ENCODE assay signal across 27 cellular contexts in genomic region chr13:30019648-30020626, GRCh38.
DNase-seq lines count a peak whose midpoint lies in the region; ATAC-seq and TF ChIP-seq lines count a peak whose summit lies in the region.
"Had no signal": no experiment of that assay in that cellular context is flagged by ENCODE, and none has a peak within 500 bp of the region (broad histone marks: within the 10 kb centered on the region; RNA-seq: fewer than 3 reads in every experiment).

No MANE protein-coding gene starts in this region.

- H3K56ac ChIP-seq in H9 (ENCODE audit: insufficient read length, low read depth, low read length): no peak overlapping the region

- H2BK12ac ChIP-seq in H9 (ENCODE audit: insufficient read length, low read depth, low read length) (no peak overlapping the region), trophoblast cell (ENCODE audit: low read length) (peak overlapping the region; percentile 15)

- H4K8ac ChIP-seq in H9 (replicated peaks; ENCODE audit: insufficient read length, low read depth, low read length) (no peak overlapping the region), trophoblast cell (ENCODE audit: low read depth, low read length) (peak overlapping the region; percentile 9)

- no peaks in the 10 kb centered on the region for H3K79me2 ChIP-seq in H9 (ENCODE audit: insufficient read depth, low read length)
- peaks cover 5% of the 10 kb centered on the region for H3K79me2 ChIP-seq in trophoblast cell (ENCODE audit: control insufficient read depth, insufficient read depth, low read length, poor library complexity)
- H3K79me2 ChIP-seq: hepatocyte had no signal

- no peak overlapping the region for H2AK5ac ChIP-seq in H9 (ENCODE audit: insufficient read length, low read length)
- peak overlapping the region; percentile 52 for H2AK5ac ChIP-seq in trophoblast cell (ENCODE audit: low read length)

- no peak overlapping the region for H4K5ac ChIP-seq in H9 (ENCODE audit: insufficient read length, low read depth, low read length)

- no peak overlapping the region for H2BK15ac ChIP-seq in H9 (ENCODE audit: low read depth, low read length)

- H3K4me2 ChIP-seq in H9 (ENCODE audit: insufficient read depth, insufficient read length, low read length) (peak overlapping the region; percentile 12), trophoblast cell (ENCODE audit: low read length) (no peak overlapping the region)
- H3K4me2 ChIP-seq: hepatocyte had no signal

- POLR2A ChIA-PET in WTC11 (lab: Charles Lee): no interaction called here

- peaks cover 0 to 3% (median 0%) of the 10 kb centered on the region in 3 experiments; a peak in 3 of 7 replicates for H3K36me3 Mint-ChIP-seq in H9 (ENCODE audit: insufficient read depth in 1 of 3, low read depth in 3 of 3)
- H3K36me3 Mint-ChIP-seq in WTC11: peaks cover 2% of the 10 kb centered on the region; the same call in 1 of the 2 replicates
- H3K36me3 Mint-ChIP-seq: activated naive CD4-positive, alpha-beta T cell treated with anti-CD3 and anti-CD28 coated beads, Interleukin-2, amount 10 ng/mL, durations not matched to agents 7 days and 5 days; CD14-positive monocyte; memory B cell; naive thymus-derived CD8-positive, alpha-beta T cell; stimulated activated effector memory CD8-positive, alpha-beta T cell treated with anti-CD3 and anti-CD28 coated beads, Interleukin-12 subunit alpha, Interleukin-12 subunit beta, amount 100 ng/mL, for 72 hours; T-cell had no signal

- H4K20me1 ChIP-seq in H9 (ENCODE audit: control insufficient read depth, insufficient read depth, insufficient read length): no peaks in the 10 kb centered on the region

- no peak overlapping the region for H3K4me3 ChIP-seq in trophoblast cell (ENCODE audit: low read depth, low read length)
- H3K4me3 ChIP-seq: dorsolateral prefrontal cortex, hepatocyte, suprapubic skin had no signal

- CTCF ChIA-PET in WTC11 (lab: Charles Lee): interaction anchor here (1.1 to 5.2 kb wide), 4 partner anchors 16 to 249 kb away, joined by 3 to 33 read pairs (median 4); no protein-coding TSS in a partner anchor

- H3K4me3 Mint-ChIP-seq in H9 (no peak overlapping the region), WTC11 (no peak overlapping the region)
- H3K4me3 Mint-ChIP-seq: activated naive CD4-positive, alpha-beta T cell treated with anti-CD3 and anti-CD28 coated beads, Interleukin-2, amount 10 ng/mL, durations not matched to agents 7 days and 5 days; activated T-cell treated with anti-CD3 and anti-CD28 coated beads, Interleukin-2, amount 50 U/mL, for 72 hours; CD14-positive monocyte; memory B cell; naive thymus-derived CD8-positive, alpha-beta T cell; stimulated activated effector memory CD8-positive, alpha-beta T cell treated with anti-CD3 and anti-CD28 coated beads, Interleukin-12 subunit alpha, Interleukin-12 subunit beta, amount 100 ng/mL, for 72 hours; T-cell had no signal

- no peak overlapping the region for H3K9ac ChIP-seq in H9 (ENCODE audit: extremely low read depth, insufficient read length, low read length)
- H3K9ac ChIP-seq in trophoblast cell (ENCODE audit: low read length): no peak overlapping the region

- H3K27ac ChIP-seq in H9 (ENCODE audit: insufficient read length, low read depth, low read length): no peak overlapping the region
- H3K27ac ChIP-seq in trophoblast cell (ENCODE audit: low read depth, low read length): peak overlapping the region; percentile 20
- H3K27ac ChIP-seq: dorsolateral prefrontal cortex, epithelial cell of prostate, hepatocyte, suprapubic skin had no signal

- H2BK120ac ChIP-seq in H9 (ENCODE audit: low read depth, low read length, poor library complexity, severe bottlenecking): no peak overlapping the region
- H2BK120ac ChIP-seq in trophoblast cell (ENCODE audit: insufficient read depth, low read length, poor library complexity): no peak overlapping the region

- peaks cover 14% of the 10 kb centered on the region for H3K4me1 ChIP-seq in H9 (ENCODE audit: insufficient read depth, low read length)
- peaks cover 25 to 27% of the 10 kb centered on the region in 2 experiments for H3K4me1 ChIP-seq in trophoblast cell (ENCODE audit: control insufficient read depth in 1 of 2, insufficient read depth in 2 of 2, low read length in 2 of 2)

- H2AFZ ChIP-seq in H9 (ENCODE audit: low read length): no peak overlapping the region
- no peak overlapping the region for H2AFZ ChIP-seq in trophoblast cell (ENCODE audit: insufficient read depth, low read length, poor library complexity)
- H2AFZ ChIP-seq: hepatocyte had no signal

- no peak overlapping the region for H3K23ac ChIP-seq in H9 (ENCODE audit: insufficient read length, low read depth, low read length)
- H3K23ac ChIP-seq in trophoblast cell (ENCODE audit: low read length): no peak overlapping the region

- H3T11ph ChIP-seq in H9 (ENCODE audit: low read length): no peak overlapping the region

- no peaks in the 10 kb centered on the region; a peak in 2 of 5 replicates for H3K9me3 Mint-ChIP-seq in H9
- no peaks in the 10 kb centered on the region for H3K9me3 Mint-ChIP-seq in WTC11
- H3K9me3 Mint-ChIP-seq: activated naive CD4-positive, alpha-beta T cell treated with anti-CD3 and anti-CD28 coated beads, Interleukin-2, amount 10 ng/mL, durations not matched to agents 7 days and 5 days; activated T-cell treated with anti-CD3 and anti-CD28 coated beads, Interleukin-2, amount 50 U/mL, for 72 hours; memory B cell; naive thymus-derived CD8-positive, alpha-beta T cell; stimulated activated effector memory CD8-positive, alpha-beta T cell treated with anti-CD3 and anti-CD28 coated beads, Interleukin-12 subunit alpha, Interleukin-12 subunit beta, amount 100 ng/mL, for 72 hours; T-cell had no signal

- no peak overlapping the region for H3K18ac ChIP-seq in H9 (ENCODE audit: insufficient read length, low read depth, low read length)
- H3K18ac ChIP-seq in trophoblast cell (ENCODE audit: low read length): peak overlapping the region; percentile 37

- H3K79me1 ChIP-seq in H9 (ENCODE audit: insufficient read depth, low read depth, low read length, poor library complexity, severe bottlenecking) (no peaks in the 10 kb centered on the region), trophoblast cell (ENCODE audit: low read length) (peaks cover 13% of the 10 kb centered on the region)

- H3K4ac ChIP-seq in H9 (ENCODE audit: low read depth, low read length): no peak overlapping the region
- H3K4ac ChIP-seq in trophoblast cell (ENCODE audit: low read depth, low read length): no peak overlapping the region

- H3K27ac Mint-ChIP-seq in H9: peak overlapping the region; percentile 12 to 56 (median 19); a peak in 3 of 7 replicates
- H3K27ac Mint-ChIP-seq in WTC11: no peak overlapping the region; the same call in 1 of the 2 replicates
- H3K27ac Mint-ChIP-seq: activated naive CD4-positive, alpha-beta T cell treated with anti-CD3 and anti-CD28 coated beads, Interleukin-2, amount 10 ng/mL, durations not matched to agents 7 days and 5 days; activated T-cell treated with anti-CD3 and anti-CD28 coated beads, Interleukin-2, amount 50 U/mL, for 72 hours; CD14-positive monocyte; memory B cell; stimulated activated effector memory CD8-positive, alpha-beta T cell treated with anti-CD3 and anti-CD28 coated beads, Interleukin-12 subunit alpha, Interleukin-12 subunit beta, amount 100 ng/mL, for 72 hours; T-cell had no signal

- peaks cover 43 to 50% of the 10 kb centered on the region in 2 experiments for H3K4me1 Mint-ChIP-seq in H9
- peaks cover 53% of the 10 kb centered on the region for H3K4me1 Mint-ChIP-seq in WTC11
- H3K4me1 Mint-ChIP-seq: activated naive CD4-positive, alpha-beta T cell treated with anti-CD3 and anti-CD28 coated beads, Interleukin-2, amount 10 ng/mL, durations not matched to agents 7 days and 5 days; CD14-positive monocyte; memory B cell; stimulated activated effector memory CD8-positive, alpha-beta T cell treated with anti-CD3 and anti-CD28 coated beads, Interleukin-12 subunit alpha, Interleukin-12 subunit beta, amount 100 ng/mL, for 72 hours; T-cell had no signal

- H2BK5ac ChIP-seq in H9 (ENCODE audit: insufficient read length, low read length) (no peak overlapping the region), trophoblast cell (ENCODE audit: low read depth, low read length, poor library complexity) (no peak overlapping the region)

- H3K27me3 Mint-ChIP-seq in H9 (ENCODE audit: low read depth): peaks cover 11% of the 10 kb centered on the region
- no peaks in the 10 kb centered on the region; the same call in 1 of the 2 replicates for H3K27me3 Mint-ChIP-seq in WTC11 (ENCODE audit: low read depth)

- no peak overlapping the region for H2BK20ac ChIP-seq in H9 (ENCODE audit: low read depth, low read length, poor library complexity, severe bottlenecking)

- H3K9me3 ChIP-seq in H9 (ENCODE audit: control insufficient read depth, low read depth, low read length) (no peaks in the 10 kb centered on the region), trophoblast cell (ENCODE audit: insufficient read depth, low read depth, low read length) (no peaks in the 10 kb centered on the region)
- H3K9me3 ChIP-seq: suprapubic skin had no signal

- H4K91ac ChIP-seq in H9 (ENCODE audit: insufficient read length, low read depth, low read length) (no peak overlapping the region), trophoblast cell (ENCODE audit: low read depth, low read length) (peak overlapping the region; percentile 41)

- no peak overlapping the region for H3K14ac ChIP-seq in H9 (ENCODE audit: insufficient read depth, low read length)
- H3K14ac ChIP-seq in trophoblast cell (ENCODE audit: low read length): peak overlapping the region; percentile 24

- H4K12ac ChIP-seq in trophoblast cell (ENCODE audit: low read depth, low read length): no peak overlapping the region

- H3K23me2 ChIP-seq in H9 (ENCODE audit: insufficient read length, low read depth, low read length, poor library complexity, severe bottlenecking): no peaks in the 10 kb centered on the region

- TF ChIP-seq CTCF in H9 (conservative IDR thresholded peaks at IDR 0.05) (no peak), WTC11 (IDR thresholded peaks at IDR 0.05) (no peak)

- WGBS in H9 (ENCODE audit: extremely low coverage, insufficient read length, low lambda C conversion rate): no CpG with 5 or more reads among the region's 15 CpGs
- WGBS in trophoblast cell (ENCODE audit: extremely low coverage, insufficient coverage, insufficient read length): no CpG with 5 or more reads among the region's 15 CpGs

- ATAC-seq in WTC11 (peak; percentile 69), GM21825 (IDR thresholded peaks at IDR 0.05; ENCODE audit: unreplicated experiment) (no peak), GM19395 (IDR thresholded peaks at IDR 0.05; ENCODE audit: unreplicated experiment) (no peak)
- ATAC-seq: activated T-cell treated with anti-CD3 and anti-CD28 coated beads, Interleukin-2, amount 50 U/mL, for 72 hours; naive thymus-derived CD8-positive, alpha-beta T cell; stimulated activated effector memory CD8-positive, alpha-beta T cell treated with anti-CD3 and anti-CD28 coated beads, Interleukin-12 subunit alpha, Interleukin-12 subunit beta, amount 100 ng/mL, for 72 hours; T-cell had no signal

- H3K27me3 ChIP-seq in H9 (ENCODE audit: insufficient read depth, low read length): no peaks in the 10 kb centered on the region; the same call in 1 of the 2 replicates
- no peaks in the 10 kb centered on the region for H3K27me3 ChIP-seq in trophoblast cell (ENCODE audit: insufficient read depth, low read length)
- H3K27me3 ChIP-seq: dorsolateral prefrontal cortex, hepatocyte, suprapubic skin had no signal

- no peaks in the 10 kb centered on the region for H3K36me3 ChIP-seq in trophoblast cell (ENCODE audit: control insufficient read depth in 1 of 2, insufficient read depth in 2 of 2, low read length in 2 of 2)
- H3K36me3 ChIP-seq: suprapubic skin had no signal

- DNase-seq in H9 (no peak), WTC11 (ENCODE audit: low spot score) (no peak), iPS DF 4.7 (ENCODE audit: extremely low read depth, low spot score) (peak; percentile 22), trophoblast cell (peak; percentile 17 to 75), NAMALWA (ENCODE audit: low spot score) (no peak), D341Med (ENCODE audit: low spot score) (no peak)
- DNase-seq: activated naive CD4-positive, alpha-beta T cell treated with anti-CD3 and anti-CD28 coated beads, Interleukin-2, amount 10 ng/mL, durations not matched to agents 7 days and 5 days; activated T-cell treated with anti-CD3 and anti-CD28 coated beads, Interleukin-2, amount 50 U/mL, for 72 hours; kidney; naive thymus-derived CD8-positive, alpha-beta T cell; NCI-H1105; NCI-H2081 treated with DMSO at 0.1 percent for 48 hours; NCI-H82; OCI-M1; posterior cingulate gyrus; SHP77 treated with DMSO at 0.1 percent for 48 hours; stimulated activated CD4-positive, alpha-beta T cell treated with anti-CD3 and anti-CD28 coated beads, Interleukin-2, amount 100 ng/mL, for 24 hours; T-cell had no signal

Comparison
In these comparisons a context has a peak if more than half of its experiments do, and no peak if none do; other contexts are left out.
1. DNase-seq: peak in iPS DF 4.7 (single experiment) and trophoblast cell (2 of 2); none in H9 (single experiment), WTC11 (single experiment), NAMALWA (single experiment) and D341Med (single experiment).